Comparison of ENCODE assay signal across 1 cellular context in the genomic region with DNA sequence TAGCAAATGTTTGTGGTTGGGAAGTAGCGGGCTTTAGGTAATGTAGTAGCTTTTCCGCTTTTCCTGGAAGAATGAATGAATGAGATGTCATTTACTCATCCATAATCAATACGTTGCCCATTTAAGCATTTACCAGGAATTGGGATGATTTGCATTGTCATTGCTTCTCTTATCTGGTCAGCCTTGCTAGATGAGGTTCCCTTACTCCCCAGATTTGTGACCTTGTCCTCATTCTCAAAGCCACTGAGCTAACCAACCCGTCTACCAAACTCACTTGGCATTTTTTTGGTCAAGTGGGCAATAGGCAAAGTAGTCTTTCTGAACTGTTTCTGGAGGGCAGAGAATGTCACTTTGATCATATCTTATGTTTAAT.
TF ChIP-seq lines count a peak whose summit lies in the region.

No MANE protein-coding gene starts in this region.

TF ChIP-seq in HepG2, 621 proteins besides CTCF, POLR2A, EP300 and RAD21:
- TF ChIP-seq ZNF24 (IDR thresholded peaks at IDR 0.05) = peak; percentile 65; the same call in 1 of the 2 replicates
- no peak for TF ChIP-seq ZNF670 (CRISPR knock-in tag; IDR thresholded peaks at IDR 0.05; ENCODE audit: borderline replicate concordance)
TF ChIP-seq in HepG2: peak in this region for 1.
